Comparison of ENCODE assay signal across 10 cellular contexts in genomic region chr4:98557497-98557896, GRCh38.
DNase-seq lines count a peak whose midpoint lies in the region; ATAC-seq and TF ChIP-seq lines count a peak whose summit lies in the region.
"Had no signal": no experiment of that assay in that cellular context is flagged by ENCODE, and none has a peak within 500 bp of the region (broad histone marks: within the 10 kb centered on the region; RNA-seq: fewer than 3 reads in every experiment).

No MANE protein-coding gene starts in this region.

- H3K9me3 ChIP-seq in CD4-positive, CD25-positive, alpha-beta regulatory T cell (ENCODE audit: control insufficient read depth in 2 of 2, low read length in 2 of 2) = no peaks in the 10 kb centered on the region
- H3K9me3 ChIP-seq in left lung = no peaks in the 10 kb centered on the region

- H3K36me3 ChIP-seq in CD4-positive, CD25-positive, alpha-beta regulatory T cell (ENCODE audit: control insufficient read depth, insufficient read depth, low read length) = no peaks in the 10 kb centered on the region
- H3K36me3 ChIP-seq in left lung = no peaks in the 10 kb centered on the region

- intact Hi-C loops in left lung (cut with DNase I) = no loop called here
- intact Hi-C loops in posterior vena cava (cut with DNase I) = no loop called here

- no peaks in the 10 kb centered on the region for H3K9me3 Mint-ChIP-seq in CD4-positive, CD25-positive, alpha-beta regulatory T cell
- no peaks in the 10 kb centered on the region for H3K9me3 Mint-ChIP-seq in T-cell

- H3K36me3 Mint-ChIP-seq in CD4-positive, CD25-positive, alpha-beta regulatory T cell = peaks cover 11% of the 10 kb centered on the region
- peaks cover 11% of the 10 kb centered on the region for H3K36me3 Mint-ChIP-seq in T-cell

- CTCF ChIA-PET in HEK293T (lab: Yijun Ruan, JAX) = no interaction called here
- CTCF ChIA-PET in T-cell (lab: Charles Lee) = no interaction called here

- H3K4me3 ChIP-seq in CD4-positive, CD25-positive, alpha-beta regulatory T cell (ENCODE audit: low read depth, low read length) = no peak overlapping the region
- H3K4me3 ChIP-seq in left lung = no peak overlapping the region

- H3K27ac ChIP-seq in CD4-positive, CD25-positive, alpha-beta regulatory T cell (ENCODE audit: insufficient read depth, low read length, poor library complexity, severe bottlenecking) = no peak overlapping the region
- H3K27ac ChIP-seq in caudate nucleus (ENCODE audit: low read depth, low read length) = peak overlapping the region; percentile 14
- H3K27ac ChIP-seq in left lung = no peak overlapping the region

- no peaks in the 10 kb centered on the region for H3K27me3 ChIP-seq in CD4-positive, CD25-positive, alpha-beta regulatory T cell (ENCODE audit: control insufficient read depth, insufficient read depth, low read length)
- no peaks in the 10 kb centered on the region for H3K27me3 ChIP-seq in left lung

- TF ChIP-seq CTCF in left lung (IDR thresholded peaks at IDR 0.05) = no peak

- H3K4me1 ChIP-seq in CD4-positive, CD25-positive, alpha-beta regulatory T cell (ENCODE audit: control insufficient read depth, insufficient read depth, low read length, poor library complexity, severe bottlenecking) = peaks cover 4% of the 10 kb centered on the region
- H3K4me1 ChIP-seq in left lung = peaks cover 3% of the 10 kb centered on the region in 2 donors

- H3K4me3 Mint-ChIP-seq in CD4-positive, CD25-positive, alpha-beta regulatory T cell = peak overlapping the region in 1 of 4 donors; percentile 24
- no peak overlapping the region for H3K4me3 Mint-ChIP-seq in T-cell

- in situ Hi-C loops in KBM-7 (cut with MboI; ENCODE audit: low pct_unique_long_range_greater_than_20kb, low sequenced_read_pairs) = no loop called here

- peak in 1 of 3 donors; percentile 6 for DNase-seq in CD4-positive, CD25-positive, alpha-beta regulatory T cell
- DNase-seq in M059J (ENCODE audit: low read depth) = peak; percentile 56
- peak in 1 of 61 donors; percentile 34 for DNase-seq in caudate nucleus (lab: John Stamatoyannopoulos, UW)
- DNase-seq in left lung = no peak
- no peak for DNase-seq in HEK293T (ENCODE audit: extremely low spot score)
- DNase-seq in T-cell = no peak
- no peak for DNase-seq in posterior vena cava (ENCODE audit: low spot score)
- no peak for DNase-seq in KBM-7
- DNase-seq: central memory CD4-positive, alpha-beta T cell; H7 had no signal

- ATAC-seq in CD4-positive, CD25-positive, alpha-beta regulatory T cell (ENCODE audit: low read depth in 2 of 2) = peak in 1 of 2 donors; percentile 37
- ATAC-seq in left lung (peak; percentile 67), T-cell (replicated peaks in 1 of 4) (no peak)

- peak overlapping the region in 2 of 3 donors; percentile 60 to 75 for H3K27ac Mint-ChIP-seq in CD4-positive, CD25-positive, alpha-beta regulatory T cell
- no peak overlapping the region for H3K27ac Mint-ChIP-seq in T-cell

- peaks cover 29 to 69% (median 34%) of the 10 kb centered on the region in 4 donors for H3K4me1 Mint-ChIP-seq in CD4-positive, CD25-positive, alpha-beta regulatory T cell
- peaks cover 6 to 22% (median 9%) of the 10 kb centered on the region in 3 donors for H3K4me1 Mint-ChIP-seq in T-cell

- POLR2A ChIA-PET in HEK293T (lab: Yijun Ruan, JAX) = no interaction called here
- POLR2A ChIA-PET in T-cell (lab: Charles Lee) = no interaction called here

- no peaks in the 10 kb centered on the region for H3K27me3 Mint-ChIP-seq in CD4-positive, CD25-positive, alpha-beta regulatory T cell
- no peaks in the 10 kb centered on the region for H3K27me3 Mint-ChIP-seq in T-cell

TF ChIP-seq in HEK293T, 16 proteins besides CTCF, POLR2A, EP300 and RAD21:
- TF ChIP-seq SP1 (IDR thresholded peaks at IDR 0.05) (no peak), FOXA1 (IDR thresholded peaks at IDR 0.05) (no peak)

Comparison
In these comparisons a context has a peak if more than half of its experiments do, and no peak if none do; other contexts are left out.
1. H3K27ac Mint-ChIP-seq: peak in CD4-positive, CD25-positive, alpha-beta regulatory T cell (2 of 3); none in T-cell (0 of 2).